Comparison of ENCODE assay signal across 12 cellular contexts in genomic region chr6:125104425-125104824, GRCh38. TPM values are rescaled to one million over a fixed set of nuclear protein-coding genes. Genes with fewer than 3 reads are reported as not detected.
DNase-seq lines count a peak whose midpoint lies in the region; ATAC-seq and TF ChIP-seq lines count a peak whose summit lies in the region.
"Had no signal": no experiment of that assay in that cellular context is flagged by ENCODE, and none has a peak within 500 bp of the region (broad histone marks: within the 10 kb centered on the region; RNA-seq: fewer than 3 reads in every experiment).

No MANE protein-coding gene starts in this region.

- no peak overlapping the region for H3K4ac ChIP-seq in trophoblast cell (ENCODE audit: low read depth, low read length)

- H3K23ac ChIP-seq in trophoblast cell (ENCODE audit: low read length) = no peak overlapping the region

- no peak overlapping the region for H4K91ac ChIP-seq in trophoblast cell (ENCODE audit: low read depth, low read length)

- H2BK12ac ChIP-seq in trophoblast cell (ENCODE audit: low read length) = no peak overlapping the region

- H2BK5ac ChIP-seq in trophoblast cell (ENCODE audit: low read depth, low read length, poor library complexity) = no peak overlapping the region

- H3K9me3 ChIP-seq in RWPE2 (ENCODE audit: severe bottlenecking) (no peaks in the 10 kb centered on the region), trophoblast cell (ENCODE audit: insufficient read depth, low read depth, low read length) (no peaks in the 10 kb centered on the region)

- H3K36me3 ChIP-seq in RWPE2 (ENCODE audit: low read depth) (no peaks in the 10 kb centered on the region), trophoblast cell (ENCODE audit: control insufficient read depth in 1 of 2, insufficient read depth in 2 of 2, low read length in 2 of 2) (no peaks in the 10 kb centered on the region)

- no peak for ATAC-seq in RWPE2 (ENCODE audit: low read depth)
- no peak for ATAC-seq in HG03469 (IDR thresholded peaks at IDR 0.05; ENCODE audit: unreplicated experiment)

- H4K12ac ChIP-seq in trophoblast cell (ENCODE audit: low read depth, low read length) = no peak overlapping the region

- H3K4me1 ChIP-seq in RWPE2 (ENCODE audit: insufficient read depth, poor library complexity, severe bottlenecking) = peaks cover 33% of the 10 kb centered on the region
- H3K4me1 ChIP-seq in trophoblast cell (ENCODE audit: control insufficient read depth in 1 of 2, insufficient read depth in 2 of 2, low read length in 2 of 2) = peaks cover 5 to 11% of the 10 kb centered on the region in 2 experiments

- H3K4me2 ChIP-seq in trophoblast cell (ENCODE audit: low read length) = peak overlapping the region; percentile 34
- H3K4me2 ChIP-seq: KMS-11 had no signal

- no peak overlapping the region for H2BK120ac ChIP-seq in trophoblast cell (ENCODE audit: insufficient read depth, low read length, poor library complexity)

- H3K27ac ChIP-seq in RWPE2 (ENCODE audit: poor library complexity, severe bottlenecking) (peak overlapping the region; percentile 92), epithelial cell of prostate (peak overlapping the region; percentile 87), trophoblast cell (ENCODE audit: low read depth, low read length) (peak overlapping the region; percentile 93)
- H3K27ac ChIP-seq: KMS-11 had no signal

- H3K79me2 ChIP-seq in trophoblast cell (ENCODE audit: control insufficient read depth, insufficient read depth, low read length, poor library complexity) = peaks cover 2% of the 10 kb centered on the region

- H4K8ac ChIP-seq in trophoblast cell (ENCODE audit: low read depth, low read length) = no peak overlapping the region

- peaks cover 12% of the 10 kb centered on the region for H3K79me1 ChIP-seq in trophoblast cell (ENCODE audit: low read length)

- H3K9ac ChIP-seq in trophoblast cell (ENCODE audit: low read length) = no peak overlapping the region
- H3K9ac ChIP-seq: KMS-11 had no signal

- no peak for TF ChIP-seq CTCF in RWPE2 (IDR thresholded peaks at IDR 0.05; ENCODE audit: poor library complexity, severe bottlenecking)

- H3K14ac ChIP-seq in trophoblast cell (ENCODE audit: low read length) = no peak overlapping the region

- H3K4me3 ChIP-seq in RWPE2 (ENCODE audit: severe bottlenecking) (no peak overlapping the region), trophoblast cell (ENCODE audit: low read depth, low read length) (no peak overlapping the region)

- no peaks in the 10 kb centered on the region for H3K27me3 ChIP-seq in RWPE2 (ENCODE audit: insufficient read depth, poor library complexity, severe bottlenecking)
- H3K27me3 ChIP-seq in trophoblast cell (ENCODE audit: insufficient read depth, low read length) = no peaks in the 10 kb centered on the region

- DNase-seq in GM04503 (ENCODE audit: low read depth) = peak; percentile 76
- no peak for DNase-seq in RWPE2 (ENCODE audit: low spot score)
- no peak for DNase-seq in epithelial cell of prostate (ENCODE audit: low read depth, low spot score)
- DNase-seq in trophoblast cell = peak; percentile 47 to 56
- no peak for DNase-seq in NCI-H1930 (lab: John Stamatoyannopoulos, UW)
- DNase-seq in central memory CD4-positive, alpha-beta T cell = no peak
- no peak for DNase-seq in HuH-7.5 (ENCODE audit: low spot score)
- DNase-seq: activated naive CD4-positive, alpha-beta T cell; GOT3; stimulated activated CD4-positive, alpha-beta T cell treated with anti-CD3 and anti-CD28 coated beads, Interleukin-4, amount 100 ng/mL, for 4 hours had no signal

- no peak overlapping the region for H2AFZ ChIP-seq in trophoblast cell (ENCODE audit: insufficient read depth, low read length, poor library complexity)

- H3K18ac ChIP-seq in trophoblast cell (ENCODE audit: low read length) = no peak overlapping the region

- WGBS in trophoblast cell (ENCODE audit: extremely low coverage, insufficient coverage, insufficient read length) = no CpG with 5 or more reads among the region's 4 CpGs

- no peak overlapping the region for H2AK5ac ChIP-seq in trophoblast cell (ENCODE audit: low read length)

RNA-seq across cellular contexts. Expression of gene TPD52L1, which starts 49.1 kb away (rescaled TPM):
- 65.5 and 66.4 TPM in 2 replicates for polyA plus RNA-seq in trophoblast cell (2013)

Comparison
In these comparisons a context has a peak if more than half of its experiments do, and no peak if none do; other contexts are left out.
1. DNase-seq: peak in GM04503 (single experiment) and trophoblast cell (2 of 2); none in RWPE2 (single experiment), epithelial cell of prostate (single experiment), NCI-H1930 (0 of 2), central memory CD4-positive, alpha-beta T cell (single experiment) and HuH-7.5 (single experiment).
2. Peak in every context shown above with its lines, with median percentiles within 50 percentile points of each other: H3K27ac ChIP-seq.